ENCODE assay signal across 11 cellular contexts in genomic region chr7:45872116-45873034, GRCh38. TPM values are rescaled to one million over a fixed set of nuclear protein-coding genes. Genes with fewer than 3 reads are reported as not detected.
DNase-seq lines count a peak whose midpoint lies in the region; ATAC-seq and TF ChIP-seq lines count a peak whose summit lies in the region.
"Had no signal": no experiment of that assay in that cellular context is flagged by ENCODE, and none has a peak within 500 bp of the region (broad histone marks: within the 10 kb centered on the region; RNA-seq: fewer than 3 reads in every experiment).

No MANE protein-coding gene starts in this region.

- no peaks in the 10 kb centered on the region for H3K27me3 ChIP-seq in right lobe of liver

- H3K4me3 ChIP-seq in astrocyte of the cerebellum (ENCODE audit: low read depth, low read length) (no peak overlapping the region), right lobe of liver (no peak overlapping the region)

- TF ChIP-seq POLR2A in right lobe of liver (IDR thresholded peaks at IDR 0.05) = no peak

- no peak overlapping the region for H3K27ac ChIP-seq in right lobe of liver

- in situ Hi-C loops in astrocyte of the cerebellum (cut with HindIII; ENCODE audit: low sequenced_read_pairs) = no loop called here

- no peaks in the 10 kb centered on the region for H3K9me3 ChIP-seq in right lobe of liver

- TF ChIP-seq CTCF in astrocyte of the cerebellum (IDR thresholded peaks at IDR 0.05; ENCODE audit: low read depth, low read length, missing control alignments) (peak; percentile 54), right lobe of liver (IDR thresholded peaks at IDR 0.05) (peak; percentile 62 to 86 (median 74))

- peak; percentile 78 to 93 (median 86) for ATAC-seq in right lobe of liver
- no peak for ATAC-seq in HG02852 (IDR thresholded peaks at IDR 0.05; ENCODE audit: unreplicated experiment)
- no peak for ATAC-seq in HG03460 (IDR thresholded peaks at IDR 0.05; ENCODE audit: unreplicated experiment)
- ATAC-seq: activated T-cell treated with anti-CD3 and anti-CD28 coated beads, Interleukin-2, amount 50 U/mL, for 4 hours had no signal

- 24% methylated on average over 6 of the region's 10 CpGs for WGBS in right lobe of liver (ENCODE audit: insufficient coverage, low coverage, low lambda C conversion rate, missing lambda C conversion rate)

- no peaks in the 10 kb centered on the region for H3K36me3 ChIP-seq in right lobe of liver

- intact Hi-C loops in right lobe of liver (cut with DNase I) = no loop called here

- H3K4me1 ChIP-seq in right lobe of liver = no peaks in the 10 kb centered on the region

- DNase-seq in EL (peak; percentile 17), HuH-7.5 (ENCODE audit: low spot score) (peak; percentile 58), astrocyte of the cerebellum (ENCODE audit: low read depth) (no peak), right lobe of liver (peak in 2 of 3 donors; percentile 44 to 65), NCI-H1105 treated with DMSO at 0.1 percent for 48 hours (lab: John Stamatoyannopoulos, UW) (no peak), NCI-H1436 (lab: John Stamatoyannopoulos, UW) (no peak)
- DNase-seq: activated T-cell treated with anti-CD3 and anti-CD28 coated beads, Interleukin-2, amount 50 U/mL, for 4 hours; NCI-H526 treated with DMSO at 0.1 percent for 48 hours; posterior cingulate gyrus had no signal

RNA-seq across cellular contexts. Expression of gene CCDC201, which starts 0.5 kb away (rescaled TPM):
- under 1 TPM in 1 of 6 experiments, not detected in 5; 0.07 TPM for total RNA-seq in right lobe of liver
- total RNA-seq: activated T-cell treated with anti-CD3 and anti-CD28 coated beads, Interleukin-2, amount 50 U/mL, for 4 hours had no signal

RNA-seq across cellular contexts. Expression of gene IGFBP1, which starts 15.9 kb away (rescaled TPM):
- total RNA-seq in right lobe of liver = 100 to 1,000 TPM in 5 of 6 experiments, 1 to 10 TPM in 1; 7.7 to 566 (median 283) TPM

RNA-seq across cellular contexts. Expression of gene IGFBP3, which starts 48.7 kb away (rescaled TPM):
- 100 to 1,000 TPM in 5 of 6 experiments, 10 to 100 TPM in 1; 85.9 to 321 (median 183) TPM for total RNA-seq in right lobe of liver

Comparison
In these comparisons a context has a peak if more than half of its experiments do, and no peak if none do; other contexts are left out.
1. DNase-seq: peak in EL (single experiment), HuH-7.5 (single experiment) and right lobe of liver (2 of 3); none in astrocyte of the cerebellum (single experiment), NCI-H1105 treated with DMSO at 0.1 percent for 48 hours (single experiment) and NCI-H1436 (single experiment).
2. ATAC-seq: peak in right lobe of liver (4 of 4); none in HG02852 (single experiment) and HG03460 (single experiment).